ENCODE assay signal across 8 cellular contexts in genomic region chr17:35804658-35805192, GRCh38. TPM values are rescaled to one million over a fixed set of nuclear protein-coding genes. Genes with fewer than 3 reads are reported as not detected.
DNase-seq lines count a peak whose midpoint lies in the region; ATAC-seq and TF ChIP-seq lines count a peak whose summit lies in the region.

No MANE protein-coding gene starts in this region.

- H3K27ac ChIP-seq in OCI-LY3 (ENCODE audit: low read length) (no peak overlapping the region), heart left ventricle (peak overlapping the region in 1 of 12 donors; percentile 27)

- H3K4me2 ChIP-seq in OCI-LY3 (ENCODE audit: low read length): no peak overlapping the region

- peaks cover 5% of the 10 kb centered on the region for H3K79me2 ChIP-seq in OCI-LY3 (ENCODE audit: low read length)

- peaks cover 21% of the 10 kb centered on the region for H3K4me1 ChIP-seq in OCI-LY3 (ENCODE audit: low read length)
- peaks cover 23% of the 10 kb centered on the region for H3K4me1 ChIP-seq in adipocyte (ENCODE audit: control insufficient read depth, insufficient read depth, low read length)
- peaks cover 3 to 46% (median 31%) of the 10 kb centered on the region in 12 donors for H3K4me1 ChIP-seq in heart left ventricle

- intact Hi-C loops in heart left ventricle (cut with DNase I): loop anchor here (1.0 to 10.0 kb wide), 6 partner anchors 21 to 190 kb away; no protein-coding TSS in a partner anchor

- no peaks in the 10 kb centered on the region for H4K20me1 ChIP-seq in OCI-LY3 (ENCODE audit: insufficient read depth, low read length)

- in situ Hi-C loops in KBM-7 (cut with MboI; ENCODE audit: low pct_unique_long_range_greater_than_20kb, low sequenced_read_pairs): no loop called here

- WGBS in heart left ventricle, 4 donors: 11 to 41% (median 29%) methylated on average over 1 of the region's 1 CpG

- H2AFZ ChIP-seq in OCI-LY3 (ENCODE audit: low read depth, low read length): no peak overlapping the region; the same call in 1 of the 2 replicates

- H3K9me3 ChIP-seq in OCI-LY3 (ENCODE audit: insufficient read depth, low read length) (no peaks in the 10 kb centered on the region), adipocyte (ENCODE audit: control insufficient read depth, low read length) (no peaks in the 10 kb centered on the region), heart left ventricle (no peaks in the 10 kb centered on the region)

- H3K27me3 ChIP-seq in OCI-LY3 (ENCODE audit: low read depth, low read length) (peaks cover 21% of the 10 kb centered on the region), adipocyte (replicated peaks; ENCODE audit: control insufficient read depth, insufficient read depth, low read length) (peaks cover 9% of the 10 kb centered on the region), heart left ventricle (no peaks in the 10 kb centered on the region)

- no peak for TF ChIP-seq POLR2A in heart left ventricle (IDR thresholded peaks at IDR 0.05)

- H3K9ac ChIP-seq in OCI-LY3 (ENCODE audit: low read length): no peak overlapping the region
- H3K9ac ChIP-seq in adipocyte (ENCODE audit: low read length): no peak overlapping the region

- TF ChIP-seq CTCF in OCI-LY3 (IDR thresholded peaks at IDR 0.05; ENCODE audit: low read depth, low read length): peak; percentile 97
- peak; percentile 74 to 96 (median 86) for TF ChIP-seq CTCF in heart left ventricle (IDR thresholded peaks at IDR 0.05)

- peak; percentile 13 for DNase-seq in activated CD4-positive, alpha-beta T cell treated with anti-CD3 and anti-CD28 coated beads for 1 hour
- DNase-seq in activated CD4-positive, alpha-beta T cell treated with anti-CD3 and anti-CD28 coated beads, Interleukin-2, amount 50 U/mL, for 1 hour: no peak
- DNase-seq in KBM-7 (peak; percentile 92), adipocyte (ENCODE audit: low read depth) (peak; percentile 98), heart left ventricle (peak in 2 of 5 donors; percentile 41 to 42), renal cortical epithelial cell (ENCODE audit: low read depth) (peak; percentile 92)

- H3K36me3 ChIP-seq in OCI-LY3 (replicated peaks; ENCODE audit: low read depth, low read length) (no peaks in the 10 kb centered on the region), adipocyte (ENCODE audit: control insufficient read depth, insufficient read depth, low read length, severe bottlenecking) (no peaks in the 10 kb centered on the region), heart left ventricle (no peaks in the 10 kb centered on the region)

- no peak overlapping the region for H3K4me3 ChIP-seq in OCI-LY3 (ENCODE audit: low read length)
- no peak overlapping the region for H3K4me3 ChIP-seq in adipocyte (ENCODE audit: low read length)
- H3K4me3 ChIP-seq in heart left ventricle: no peak overlapping the region

- ATAC-seq in heart left ventricle (peak in 3 of 4 donors; percentile 45 to 52 (median 52)), GM21619 (IDR thresholded peaks at IDR 0.05; ENCODE audit: unreplicated experiment) (no peak)

RNA-seq across cellular contexts. Expression of gene TAF15, which starts 4.6 kb away (rescaled TPM):
- total RNA-seq in heart left ventricle: 100 to 1,000 TPM in 6 of 9 donors, 10 to 100 TPM in 3; 30.1 to 151 (median 121) TPM
- 10 to 100 TPM; 83.0 to 95.0 TPM for polyA plus RNA-seq in heart left ventricle
- total RNA-seq in renal cortical epithelial cell: 36.8 and 142 TPM in 2 replicates

RNA-seq across cellular contexts. Expression of gene MMP28, which starts 9.3 kb away (rescaled TPM):
- total RNA-seq in heart left ventricle (10 to 100 TPM in 1 of 9 donors, 1 to 10 TPM in 7, under 1 TPM in 1; 0.83 to 10.2 (median 2.2) TPM), renal cortical epithelial cell (0.52 and 1.8 TPM in 2 replicates)
- 1 to 10 TPM; 3.4 to 4.4 TPM for polyA plus RNA-seq in heart left ventricle

RNA-seq across cellular contexts. Expression of gene C17orf50, which starts 44.0 kb away (rescaled TPM):
- total RNA-seq in heart left ventricle (not detected), renal cortical epithelial cell (not detected in 2 replicates)
- polyA plus RNA-seq in heart left ventricle: under 1 TPM in 1 of 2 donors, not detected in 1; 0.19 TPM

RNA-seq across cellular contexts. Expression of gene GAS2L2, which starts 51.7 kb away (rescaled TPM):
- total RNA-seq in heart left ventricle: under 1 TPM in 4 of 9 donors, not detected in 5; 0.10 to 0.28 (median 0.12) TPM
- under 1 TPM in 1 of 2 donors, not detected in 1; 0.06 TPM for polyA plus RNA-seq in heart left ventricle
- total RNA-seq in renal cortical epithelial cell: 0.05 TPM in 1 of 2 replicates, not detected in the other
